8 cellular contexts compared by ENCODE assay signal in the genomic region with DNA sequence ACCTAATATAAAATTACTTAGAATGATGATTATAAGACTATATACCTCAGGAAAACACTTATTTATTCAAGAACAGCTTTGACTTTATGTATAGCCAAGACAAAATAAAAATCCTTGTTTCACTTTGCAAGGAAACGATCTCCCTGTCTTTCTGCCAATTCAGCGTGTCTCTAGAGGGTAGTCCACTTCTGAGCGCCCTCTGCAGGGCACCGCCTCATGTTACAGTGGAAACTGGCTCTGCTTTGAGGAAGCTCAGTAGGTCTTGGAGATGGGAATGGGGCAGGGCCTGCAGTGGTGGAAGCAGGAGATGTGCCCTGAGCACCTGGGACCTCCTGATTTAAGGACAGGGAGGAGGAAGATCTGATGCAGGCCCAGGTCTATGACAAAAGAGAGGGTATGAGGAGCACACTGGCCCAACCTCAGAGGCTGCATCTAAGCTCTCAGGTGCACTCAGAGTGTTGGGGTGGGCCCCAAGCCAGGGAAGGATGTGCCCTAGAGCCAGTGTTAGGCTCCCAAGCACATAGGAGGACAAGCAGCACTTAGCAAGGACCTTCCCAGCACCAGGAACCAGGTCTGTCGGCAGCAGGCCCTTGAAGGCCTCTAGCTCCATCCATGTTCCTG.
DNase-seq lines count a peak whose midpoint lies in the region; ATAC-seq and TF ChIP-seq lines count a peak whose summit lies in the region.

No MANE protein-coding gene starts in this region.

- no peak overlapping the region for H3K27ac ChIP-seq in naive thymus-derived CD4-positive, alpha-beta T cell (ENCODE audit: low read depth, low read length)

- CTCF ChIA-PET in naive thymus-derived CD4-positive, alpha-beta T cell (lab: Charles Lee): no interaction called here

- H3K9me3 Mint-ChIP-seq in naive thymus-derived CD4-positive, alpha-beta T cell: peaks cover 0 to 3% (median 0%) of the 10 kb centered on the region in 11 donors
- no peaks in the 10 kb centered on the region for H3K9me3 Mint-ChIP-seq in natural killer cell treated with Interleukin-12 subunit alpha and Interleukin-12 subunit beta and Interleukin-15 and Interleukin-18, amount 100 ng/mL, for 72 hours

- H3K36me3 ChIP-seq in naive thymus-derived CD4-positive, alpha-beta T cell (ENCODE audit: control insufficient read depth in 2 of 3, insufficient read depth in 3 of 3, low read length in 3 of 3): no peaks in the 10 kb centered on the region

- POLR2A ChIA-PET in naive thymus-derived CD4-positive, alpha-beta T cell (lab: Charles Lee): no interaction called here

- no peaks in the 10 kb centered on the region for H3K36me3 Mint-ChIP-seq in naive thymus-derived CD4-positive, alpha-beta T cell
- no peaks in the 10 kb centered on the region for H3K36me3 Mint-ChIP-seq in natural killer cell treated with Interleukin-12 subunit alpha and Interleukin-12 subunit beta and Interleukin-15 and Interleukin-18, amount 100 ng/mL, for 72 hours

- peak; percentile 82 for TF ChIP-seq CTCF in cardiac fibroblast (IDR thresholded peaks at IDR 0.05; ENCODE audit: low read depth, low read length)

- peaks cover 0 to 4% (median 0%) of the 10 kb centered on the region in 5 donors for H3K27me3 Mint-ChIP-seq in naive thymus-derived CD4-positive, alpha-beta T cell
- H3K27me3 Mint-ChIP-seq in natural killer cell treated with Interleukin-12 subunit alpha and Interleukin-12 subunit beta and Interleukin-15 and Interleukin-18, amount 100 ng/mL, for 72 hours: no peaks in the 10 kb centered on the region

- no peaks in the 10 kb centered on the region for H3K9me3 ChIP-seq in naive thymus-derived CD4-positive, alpha-beta T cell (ENCODE audit: control insufficient read depth in 2 of 3, low read length in 3 of 3)

- H3K4me3 ChIP-seq in cardiac fibroblast (replicated peaks in 1 of 2; ENCODE audit: low read depth in 2 of 2, low read length in 2 of 2): no peak overlapping the region
- H3K4me3 ChIP-seq in naive thymus-derived CD4-positive, alpha-beta T cell (ENCODE audit: low read length): no peak overlapping the region

- H3K27me3 ChIP-seq in naive thymus-derived CD4-positive, alpha-beta T cell (ENCODE audit: control insufficient read depth in 2 of 2, insufficient read depth in 2 of 2, low read length in 2 of 2): no peaks in the 10 kb centered on the region

- intact Hi-C loops in naive thymus-derived CD4-positive, alpha-beta T cell (cut with micrococcal nuclease): no loop called here

- peak; percentile 73 for DNase-seq in SIG-M5 treated with dmso at 0.1 percent for 504 hours (lab: John Stamatoyannopoulos, UW; ENCODE audit: unreplicated experiment)
- no peak for DNase-seq in SIG-M5 (lab: John Stamatoyannopoulos, UW)
- DNase-seq in NCI-H460 (ENCODE audit: extremely low read depth, low read depth): peak; percentile 78
- DNase-seq in cardiac fibroblast (ENCODE audit: low read depth in 2 of 2): peak; percentile 75 to 77
- no peak for DNase-seq in naive thymus-derived CD4-positive, alpha-beta T cell
- DNase-seq in natural killer cell treated with Interleukin-12 subunit alpha and Interleukin-12 subunit beta and Interleukin-15 and Interleukin-18, amount 100 ng/mL, for 72 hours (ENCODE audit: low spot score): no peak
- DNase-seq in effector CD4-positive, alpha-beta T cell: no peak

- H3K27ac Mint-ChIP-seq in naive thymus-derived CD4-positive, alpha-beta T cell: no peak overlapping the region
- H3K27ac Mint-ChIP-seq in natural killer cell treated with Interleukin-12 subunit alpha and Interleukin-12 subunit beta and Interleukin-15 and Interleukin-18, amount 100 ng/mL, for 72 hours: no peak overlapping the region

- peak; percentile 16 for ATAC-seq in naive thymus-derived CD4-positive, alpha-beta T cell
- ATAC-seq in natural killer cell treated with Interleukin-12 subunit alpha and Interleukin-12 subunit beta and Interleukin-15 and Interleukin-18, amount 100 ng/mL, for 72 hours: no peak
- no peak for ATAC-seq in HG02870 (IDR thresholded peaks at IDR 0.05; ENCODE audit: unreplicated experiment)

- peaks cover 0 to 6% (median 0%) of the 10 kb centered on the region in 7 donors for H3K4me1 Mint-ChIP-seq in naive thymus-derived CD4-positive, alpha-beta T cell
- no peaks in the 10 kb centered on the region for H3K4me1 Mint-ChIP-seq in natural killer cell treated with Interleukin-12 subunit alpha and Interleukin-12 subunit beta and Interleukin-15 and Interleukin-18, amount 100 ng/mL, for 72 hours (ENCODE audit: low read depth in 2 of 2)

- no peak overlapping the region for H3K4me3 Mint-ChIP-seq in naive thymus-derived CD4-positive, alpha-beta T cell
- H3K4me3 Mint-ChIP-seq in natural killer cell treated with Interleukin-12 subunit alpha and Interleukin-12 subunit beta and Interleukin-15 and Interleukin-18, amount 100 ng/mL, for 72 hours: no peak overlapping the region

- no peaks in the 10 kb centered on the region for H3K4me1 ChIP-seq in naive thymus-derived CD4-positive, alpha-beta T cell (ENCODE audit: control insufficient read depth in 2 of 2, insufficient read depth in 2 of 2, low read length in 2 of 2)

Comparison
In these comparisons a context has a peak if more than half of its experiments do, and no peak if none do; other contexts are left out.
1. DNase-seq: peak in SIG-M5 treated with dmso at 0.1 percent for 504 hours (single experiment), NCI-H460 (single experiment) and cardiac fibroblast (2 of 2); none in SIG-M5 (single experiment), naive thymus-derived CD4-positive, alpha-beta T cell (0 of 9), natural killer cell treated with Interleukin-12 subunit alpha and Interleukin-12 subunit beta and Interleukin-15 and Interleukin-18, amount 100 ng/mL, for 72 hours (single experiment) and effector CD4-positive, alpha-beta T cell (single experiment).